In genomic region chr5:65986796-65987195, GRCh38 we compare ENCODE assay signal across 27 cellular contexts.
A peak's percentile ranks its signal among the peaks of the same experiment; 100 is the strongest.
DNase-seq lines count a peak whose midpoint lies in the region; ATAC-seq and TF ChIP-seq lines count a peak whose summit lies in the region.
"Had no signal": no experiment of that assay in that cellular context is flagged by ENCODE, and none has a peak within 500 bp of the region (broad histone marks: within the 10 kb centered on the region; RNA-seq: fewer than 3 reads in every experiment).

No MANE protein-coding gene starts in this region.

- no peaks in the 10 kb centered on the region for H3K9me3 Mint-ChIP-seq in CD4-positive, alpha-beta T cell
- no peaks in the 10 kb centered on the region for H3K9me3 Mint-ChIP-seq in mesothelial cell of epicardium
- H3K9me3 Mint-ChIP-seq in CD8-positive, alpha-beta memory T cell, result no peaks in the 10 kb centered on the region
- H3K9me3 Mint-ChIP-seq: activated B cell treated with CpG ODN at 0.5 μM for 24 hours; naive thymus-derived CD8-positive, alpha-beta T cell; stimulated activated naive CD8-positive, alpha-beta T cell treated with anti-CD3 and anti-CD28 coated beads, Interleukin-15, amount 100 ng/mL, for 72 hours had no signal

- peaks cover 24% of the 10 kb centered on the region for H3K4me1 ChIP-seq in CD8-positive, alpha-beta memory T cell (ENCODE audit: insufficient read depth, low read length)

- intact Hi-C loops in CD4-positive, alpha-beta T cell (cut with DNase I, micrococcal nuclease), result no loop called here

- H3K4me3 Mint-ChIP-seq in CD4-positive, alpha-beta T cell, result no peak overlapping the region
- no peak overlapping the region for H3K4me3 Mint-ChIP-seq in mesothelial cell of epicardium
- H3K4me3 Mint-ChIP-seq in CD8-positive, alpha-beta memory T cell, result no peak overlapping the region
- H3K4me3 Mint-ChIP-seq: activated B cell treated with CpG ODN at 0.5 μM for 24 hours; activated naive CD8-positive, alpha-beta T cell; naive thymus-derived CD8-positive, alpha-beta T cell; stimulated activated naive CD8-positive, alpha-beta T cell treated with anti-CD3 and anti-CD28 coated beads, Interleukin-15, amount 100 ng/mL, for 72 hours had no signal

- POLR2A ChIA-PET in CD4-positive, alpha-beta T cell (lab: Charles Lee), result interaction anchor here (1.3 kb wide), 1 partner anchor 59 kb away, joined by 4 read pairs; no protein-coding TSS in a partner anchor
- POLR2A ChIA-PET in CD8-positive, alpha-beta memory T cell (lab: Charles Lee), result no interaction called here

- no peak for ATAC-seq in CD4-positive, alpha-beta T cell (ENCODE audit: poor library complexity)
- no peak for ATAC-seq in esophagus mucosa
- ATAC-seq: naive thymus-derived CD8-positive, alpha-beta T cell; stimulated activated naive CD8-positive, alpha-beta T cell treated with anti-CD3 and anti-CD28 coated beads, Interleukin-15, amount 100 ng/mL, for 72 hours had no signal

- no peak for DNase-seq in CD4-positive, alpha-beta T cell
- peak; percentile 37 for DNase-seq in NCI-H748 treated with DMSO at 0.1 percent for 48 hours (lab: John Stamatoyannopoulos, UW)
- no peak for DNase-seq in mesothelial cell of epicardium (ENCODE audit: low spot score in 2 of 2, unreplicated experiment in 2 of 2)
- no peak for DNase-seq in hippocampal formation (lab: John Stamatoyannopoulos, UW)
- DNase-seq in CD8-positive, alpha-beta memory T cell, result no peak
- DNase-seq: activated B cell treated with CpG ODN at 0.5 μM for 24 hours; activated CD4-positive, alpha-beta T cell treated with anti-CD3 and anti-CD28 coated beads, Interleukin-2, amount 50 U/mL, for 4 hours; activated CD8-positive, alpha-beta memory T cell treated with anti-CD3 and anti-CD28 coated beads, Interleukin-2, amount 50 U/mL, for 48 hours; aorta; central memory CD4-positive, alpha-beta T cell; DMS79 treated with DMSO at 0.1 percent for 48 hours; dorsolateral prefrontal cortex; glutamatergic neuron; GOT3; KBM-7; mesendoderm; MM.1S; naive thymus-derived CD8-positive, alpha-beta T cell; NCI-H1436; NCI-H2227 treated with DMSO at 0.1 percent for 48 hours; posterior cingulate gyrus; stimulated activated naive CD8-positive, alpha-beta T cell treated with anti-CD3 and anti-CD28 coated beads, Interleukin-15, amount 100 ng/mL, for 72 hours; T1000; tibial artery had no signal

- H3K27ac Mint-ChIP-seq in CD4-positive, alpha-beta T cell, result peak overlapping the region; percentile 57
- peak overlapping the region; percentile 40 for H3K27ac Mint-ChIP-seq in mesothelial cell of epicardium
- peak overlapping the region in 3 of 8 donors; percentile 9 to 94 (median 42) for H3K27ac Mint-ChIP-seq in CD8-positive, alpha-beta memory T cell
- H3K27ac Mint-ChIP-seq: activated B cell treated with CpG ODN at 0.5 μM for 24 hours; stimulated activated naive CD8-positive, alpha-beta T cell treated with anti-CD3 and anti-CD28 coated beads, Interleukin-15, amount 100 ng/mL, for 72 hours had no signal

- H3K4me3 ChIP-seq in CD8-positive, alpha-beta memory T cell (ENCODE audit: low read length), result no peak overlapping the region
- H3K4me3 ChIP-seq: dorsolateral prefrontal cortex, tibial artery had no signal

- H3K36me3 ChIP-seq in CD8-positive, alpha-beta memory T cell (ENCODE audit: insufficient read depth, low read length), result no peaks in the 10 kb centered on the region

- peaks cover 28% of the 10 kb centered on the region for H3K36me3 Mint-ChIP-seq in CD4-positive, alpha-beta T cell (ENCODE audit: low read depth)
- H3K36me3 Mint-ChIP-seq in mesothelial cell of epicardium, result peaks cover 9% of the 10 kb centered on the region
- peaks cover 3 to 30% (median 6%) of the 10 kb centered on the region in 3 donors for H3K36me3 Mint-ChIP-seq in CD8-positive, alpha-beta memory T cell

- H3K4me1 Mint-ChIP-seq in CD4-positive, alpha-beta T cell (ENCODE audit: low read depth), result peaks cover 62% of the 10 kb centered on the region
- peaks cover 28% of the 10 kb centered on the region for H3K4me1 Mint-ChIP-seq in mesothelial cell of epicardium
- H3K4me1 Mint-ChIP-seq in CD8-positive, alpha-beta memory T cell, result peaks cover 52 to 67% (median 59%) of the 10 kb centered on the region in 3 donors

- no peaks in the 10 kb centered on the region for H3K27me3 Mint-ChIP-seq in CD4-positive, alpha-beta T cell
- no peaks in the 10 kb centered on the region for H3K27me3 Mint-ChIP-seq in mesothelial cell of epicardium (ENCODE audit: low read depth)
- H3K27me3 Mint-ChIP-seq in CD8-positive, alpha-beta memory T cell, result no peaks in the 10 kb centered on the region
- H3K27me3 Mint-ChIP-seq: activated B cell treated with CpG ODN at 0.5 μM for 24 hours; activated naive CD8-positive, alpha-beta T cell; naive thymus-derived CD8-positive, alpha-beta T cell; stimulated activated naive CD8-positive, alpha-beta T cell treated with anti-CD3 and anti-CD28 coated beads, Interleukin-15, amount 100 ng/mL, for 72 hours had no signal

- TF ChIP-seq CTCF in 22Rv1 (IDR thresholded peaks at IDR 0.05) (no peak), mesothelial cell of epicardium (IDR thresholded peaks at IDR 0.05; ENCODE audit: unreplicated experiment) (no peak)
- TF ChIP-seq CTCF in CD4-positive, alpha-beta T cell (IDR thresholded peaks at IDR 0.05), result no peak

- no peaks in the 10 kb centered on the region for H3K27me3 ChIP-seq in CD4-positive, alpha-beta T cell (ENCODE audit: control insufficient read depth, insufficient read depth, low read length)
- no peaks in the 10 kb centered on the region for H3K27me3 ChIP-seq in CD8-positive, alpha-beta memory T cell (ENCODE audit: insufficient read depth, low read length, poor library complexity, severe bottlenecking)
- H3K27me3 ChIP-seq: dorsolateral prefrontal cortex, tibial artery had no signal

- H3K9me3 ChIP-seq in CD4-positive, alpha-beta T cell (ENCODE audit: control insufficient read depth, low read length), result no peaks in the 10 kb centered on the region
- no peaks in the 10 kb centered on the region for H3K9me3 ChIP-seq in CD8-positive, alpha-beta memory T cell (ENCODE audit: low read length)
- H3K9me3 ChIP-seq: tibial artery had no signal

- CTCF ChIA-PET in CD4-positive, alpha-beta T cell (lab: Charles Lee), result no interaction called here
- CTCF ChIA-PET in CD8-positive, alpha-beta memory T cell (lab: Charles Lee), result no interaction called here

- H3K27ac ChIP-seq in 22Rv1, result 0 out of 2 replicates have a peak overlapping the region, but pooled peaks have one; percentile 6
- peak overlapping the region; percentile 29 for H3K27ac ChIP-seq in CD4-positive, alpha-beta T cell (ENCODE audit: low read depth, low read length)
- no peak overlapping the region for H3K27ac ChIP-seq in CD8-positive, alpha-beta memory T cell (ENCODE audit: low read depth, low read length)
